ENCODE assay signal across 8 cellular contexts in genomic region chr11:29159552-29160465, GRCh38.
DNase-seq lines count a peak whose midpoint lies in the region; ATAC-seq and TF ChIP-seq lines count a peak whose summit lies in the region.

No MANE protein-coding gene starts in this region.

- no peak overlapping the region for H3K9ac ChIP-seq in SU-DHL-6 (ENCODE audit: low read length)

- H3K4me1 ChIP-seq in heart right ventricle = no peaks in the 10 kb centered on the region
- H3K4me1 ChIP-seq in stomach = no peaks in the 10 kb centered on the region

- intact Hi-C loops in heart right ventricle (cut with DNase I) = no loop called here
- intact Hi-C loops in Right ventricle myocardium inferior (cut with DNase I) = no loop called here
- intact Hi-C loops in stomach (cut with DNase I; ENCODE audit: low total_unique reads) = no loop called here

- DNase-seq in heart right ventricle (no peak), Right ventricle myocardium inferior (ENCODE audit: missing footprints) (no peak), HCEC 1CT (peak; percentile 72), M059J (ENCODE audit: low read depth) (peak; percentile 81), glomerular visceral epithelial cell (ENCODE audit: extremely low spot score) (peak; percentile 70), stomach (peak; percentile 34)
- no peak for DNase-seq in stimulated activated naive CD4-positive, alpha-beta T cell treated with Interleukin-2 at 50 U/mL for 16 hours (lab: John Stamatoyannopoulos, UW)

- no peaks in the 10 kb centered on the region for H3K79me2 ChIP-seq in SU-DHL-6 (ENCODE audit: insufficient read depth, low read length)

- no peaks in the 10 kb centered on the region for H4K20me1 ChIP-seq in SU-DHL-6 (ENCODE audit: low read depth, low read length)

- H3F3A ChIP-seq in SU-DHL-6 (ENCODE audit: insufficient read depth) = no peaks in the 10 kb centered on the region

- H3K36me3 ChIP-seq in heart right ventricle = no peaks in the 10 kb centered on the region
- no peaks in the 10 kb centered on the region for H3K36me3 ChIP-seq in SU-DHL-6 (ENCODE audit: low read length)
- no peaks in the 10 kb centered on the region for H3K36me3 ChIP-seq in stomach

- no peak for TF ChIP-seq POLR2A in stomach (IDR thresholded peaks at IDR 0.05)

- H3K4me3 ChIP-seq in heart right ventricle (no peak overlapping the region), SU-DHL-6 (ENCODE audit: insufficient read depth, low read length, poor library complexity, severe bottlenecking) (no peak overlapping the region), stomach (no peak overlapping the region)

- no peaks in the 10 kb centered on the region for H3K9me2 ChIP-seq in SU-DHL-6 (replicated peaks; ENCODE audit: insufficient read depth, low read length)

- no peak overlapping the region for H3K27ac ChIP-seq in heart right ventricle
- H3K27ac ChIP-seq in SU-DHL-6 (ENCODE audit: low read depth, low read length) = no peak overlapping the region
- H3K27ac ChIP-seq in stomach = no peak overlapping the region

- H3K9me3 ChIP-seq in heart right ventricle (peaks cover 0 to 5% (median 0%) of the 10 kb centered on the region in 11 donors), SU-DHL-6 (ENCODE audit: insufficient read depth, low read length) (no peaks in the 10 kb centered on the region), stomach (no peaks in the 10 kb centered on the region)

- 43 to 45% methylated on average over 6 of the region's 6 CpGs for WGBS in heart right ventricle, 2 donors
- 33 to 43% (median 37%) methylated on average over 6 of the region's 6 CpGs for WGBS in stomach, 5 donors

- no peak for ATAC-seq in heart right ventricle
- ATAC-seq in Right ventricle myocardium inferior = no peak

- no peak overlapping the region for H2AFZ ChIP-seq in SU-DHL-6 (ENCODE audit: low read depth, low read length, severe bottlenecking)

- no peak overlapping the region for H3K4me2 ChIP-seq in SU-DHL-6 (ENCODE audit: low read depth, low read length, poor library complexity, severe bottlenecking)

- TF ChIP-seq CTCF in heart right ventricle (IDR thresholded peaks at IDR 0.05) (peak in 7 of 9 donors; percentile 5 to 54 (median 35)), SU-DHL-6 (IDR thresholded peaks at IDR 0.05; ENCODE audit: insufficient read depth, low read length, poor library complexity, severe bottlenecking) (peak; percentile 31), stomach (IDR thresholded peaks at IDR 0.05) (peak in 4 of 7 experiments; percentile 19 to 37 (median 28))

- no peak for TF ChIP-seq EP300 in stomach (IDR thresholded peaks at IDR 0.05)

- no peaks in the 10 kb centered on the region for H3K27me3 ChIP-seq in heart right ventricle
- H3K27me3 ChIP-seq in SU-DHL-6 (ENCODE audit: low read length) = no peaks in the 10 kb centered on the region
- no peaks in the 10 kb centered on the region for H3K27me3 ChIP-seq in stomach

Comparison
In these comparisons a context has a peak if more than half of its experiments do, and no peak if none do; other contexts are left out.
1. DNase-seq: peak in HCEC 1CT (single experiment), M059J (single experiment), glomerular visceral epithelial cell (single experiment) and stomach (single experiment); none in heart right ventricle (0 of 2), Right ventricle myocardium inferior (single experiment) and stimulated activated naive CD4-positive, alpha-beta T cell treated with Interleukin-2 at 50 U/mL for 16 hours (single experiment).
2. Peak in every context shown above with its lines, with median percentiles within 50 percentile points of each other: CTCF ChIP-seq.